2 cellular contexts compared by ENCODE assay signal in genomic region chr18:32139835-32140283, GRCh38.
A peak's percentile ranks its signal among the peaks of the same experiment; 100 is the strongest.
TF ChIP-seq lines count a peak whose summit lies in the region.

No MANE protein-coding gene starts in this region.

TF ChIP-seq in GM23338, 12 proteins besides CTCF, POLR2A, EP300 and RAD21 (continued from another document):
- TF ChIP-seq ETS1 (IDR thresholded peaks at IDR 0.05) (no peak), ZNF462 (CRISPR knock-in tag; IDR thresholded peaks at IDR 0.05) (no peak), CREB1 (CRISPR knock-in tag; IDR thresholded peaks at IDR 0.05; ENCODE audit: low read depth) (no peak), STAT1 (IDR thresholded peaks at IDR 0.05; ENCODE audit: unreplicated experiment) (no peak), EZH2 (IDR thresholded peaks at IDR 0.05; ENCODE audit: low read depth, unreplicated experiment) (no peak), EZH2phosphoT487 (IDR thresholded peaks at IDR 0.05; ENCODE audit: unreplicated experiment) (no peak), REST (IDR thresholded peaks at IDR 0.05; ENCODE audit: unreplicated experiment) (no peak)

TF ChIP-seq in K562, 482 proteins besides CTCF, POLR2A, EP300 and RAD21:
- TF ChIP-seq RREB1 (CRISPR knock-in tag; IDR thresholded peaks at IDR 0.05) (no peak), GTF2F1 (IDR thresholded peaks at IDR 0.05; ENCODE audit: low read depth, low read length) (no peak), POLR2G (IDR thresholded peaks at IDR 0.05; ENCODE audit: low read depth, low read length) (peak; percentile 52; the same call in 1 of the 2 replicates)
